Comparison of ENCODE assay signal across 28 cellular contexts in the genomic region with DNA sequence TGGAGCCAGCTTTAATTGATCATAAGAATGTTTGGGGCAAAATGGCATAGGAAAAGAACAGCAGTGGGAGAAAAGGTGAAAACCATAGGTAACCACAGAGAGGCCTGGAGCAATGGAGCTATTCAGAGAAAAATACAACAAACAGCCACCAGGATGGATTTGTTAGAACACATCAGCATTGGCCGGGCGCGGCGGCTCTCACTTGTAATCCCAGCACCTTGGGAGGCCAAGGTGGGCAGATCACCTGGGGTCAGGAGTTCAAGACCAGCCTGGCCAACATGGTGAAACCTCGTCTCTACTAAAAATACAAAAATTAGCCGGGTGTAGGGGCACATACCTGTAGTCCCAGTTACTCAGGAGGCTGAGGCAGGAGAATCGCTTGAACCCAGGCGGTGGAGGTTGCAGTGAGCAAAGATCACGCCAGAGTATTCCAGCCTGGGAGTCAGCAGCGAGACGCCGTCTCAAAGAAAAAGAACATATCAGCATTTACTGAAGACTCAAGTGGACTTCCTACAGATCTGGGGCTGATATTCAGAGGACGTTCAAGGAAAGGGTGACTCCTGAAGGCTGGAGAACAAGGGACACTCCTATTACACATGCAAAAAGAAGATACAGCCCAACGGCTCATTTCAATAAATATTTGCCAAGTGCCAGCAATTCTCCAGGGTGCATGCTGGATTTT.
"Had no signal": no experiment of that assay in that cellular context is flagged by ENCODE, and none has a peak within 500 bp of the region (broad histone marks: within the 10 kb centered on the region; RNA-seq: fewer than 3 reads in every experiment).

No MANE protein-coding gene starts in this region.

- H3K4me3 ChIP-seq: adrenal gland, ascending aorta, cardiac muscle cell, ovary, prostate gland, smooth muscle cell, thoracic aorta, uterus had no signal

- ATAC-seq: effector memory CD8-positive, alpha-beta T cell; esophagus mucosa; left cardiac atrium; left ventricle myocardium superior; naive thymus-derived CD4-positive, alpha-beta T cell; stimulated activated naive CD8-positive, alpha-beta T cell treated with anti-CD3 and anti-CD28 coated beads, Interleukin-15, Interleukin-2, amounts not matched to agents 100 U/mL and 50 U/mL, for 24 hours had no signal

- H3K27ac ChIP-seq: adrenal gland, ascending aorta, cardiac muscle cell, ovary, prostate gland, thoracic aorta, uterus had no signal

- H3K4me1 Mint-ChIP-seq: activated CD4-positive, alpha-beta memory T cell treated with anti-CD3 and anti-CD28 coated beads, Interleukin-2, amount 10 ng/mL, durations not matched to agents 7 days and 5 days; activated CD4-positive, alpha-beta T cell treated with anti-CD3 and anti-CD28 coated beads, Interleukin-2, amount 10 ng/mL, durations not matched to agents 7 days and 5 days had no signal

- H3K9me3 ChIP-seq: adrenal gland, ascending aorta, ovary, prostate gland, thoracic aorta, uterus had no signal

- H3K36me3 ChIP-seq: ovary, uterus had no signal

- H3K27me3 Mint-ChIP-seq: activated CD4-positive, alpha-beta memory T cell treated with anti-CD3 and anti-CD28 coated beads, Interleukin-2, amount 10 ng/mL, durations not matched to agents 7 days and 5 days; activated CD4-positive, alpha-beta T cell treated with anti-CD3 and anti-CD28 coated beads, Interleukin-2, amount 10 ng/mL, durations not matched to agents 7 days and 5 days; activated naive CD8-positive, alpha-beta T cell treated with anti-CD3 and anti-CD28 coated beads for 36 hours; brain; effector memory CD8-positive, alpha-beta T cell; naive thymus-derived CD4-positive, alpha-beta T cell had no signal

- H3K9me3 Mint-ChIP-seq: activated CD4-positive, alpha-beta memory T cell treated with anti-CD3 and anti-CD28 coated beads, Interleukin-2, amount 10 ng/mL, durations not matched to agents 7 days and 5 days; activated CD4-positive, alpha-beta T cell treated with anti-CD3 and anti-CD28 coated beads, Interleukin-2, amount 10 ng/mL, durations not matched to agents 7 days and 5 days; activated naive CD8-positive, alpha-beta T cell treated with anti-CD3 and anti-CD28 coated beads for 36 hours; brain; effector memory CD8-positive, alpha-beta T cell had no signal

- H3K4me3 Mint-ChIP-seq: activated CD4-positive, alpha-beta memory T cell treated with anti-CD3 and anti-CD28 coated beads, Interleukin-2, amount 10 ng/mL, durations not matched to agents 7 days and 5 days; activated CD4-positive, alpha-beta T cell treated with anti-CD3 and anti-CD28 coated beads, Interleukin-2, amount 10 ng/mL, durations not matched to agents 7 days and 5 days; activated naive CD8-positive, alpha-beta T cell treated with anti-CD3 and anti-CD28 coated beads for 36 hours; brain; effector memory CD8-positive, alpha-beta T cell; naive thymus-derived CD4-positive, alpha-beta T cell had no signal

- DNase-seq: activated CD4-positive, alpha-beta memory T cell treated with anti-CD3 and anti-CD28 coated beads, Interleukin-2, amount 10 ng/mL, durations not matched to agents 7 days and 5 days; activated CD4-positive, alpha-beta T cell treated with anti-CD3 and anti-CD28 coated beads for 1 hour; activated CD4-positive, alpha-beta T cell treated with anti-CD3 and anti-CD28 coated beads, Interleukin-2, amount 10 ng/mL, durations not matched to agents 7 days and 5 days; activated naive CD4-positive, alpha-beta T cell; activated naive CD8-positive, alpha-beta T cell treated with anti-CD3 and anti-CD28 coated beads for 36 hours; cerebellar nuclear complex; cortex of kidney; effector memory CD8-positive, alpha-beta T cell; hippocampal formation; left cardiac atrium; left ventricle myocardium superior; midbrain; naive thymus-derived CD4-positive, alpha-beta T cell; retina; stimulated activated CD4-positive, alpha-beta T cell treated with anti-CD3 and anti-CD28 coated beads, Interleukin-1b, Interleukin-23, amount 100 ng/mL, for 48 hours; stimulated activated naive CD8-positive, alpha-beta T cell treated with anti-CD3 and anti-CD28 coated beads, Interleukin-15, Interleukin-2, amounts not matched to agents 100 U/mL and 50 U/mL, for 24 hours; T-helper 2 cell; trophoblast cell; uterus had no signal

- H3K4me1 ChIP-seq: adrenal gland, ascending aorta, prostate gland, uterus had no signal

- H3K27ac Mint-ChIP-seq: activated CD4-positive, alpha-beta T cell treated with anti-CD3 and anti-CD28 coated beads, Interleukin-2, amount 10 ng/mL, durations not matched to agents 7 days and 5 days; activated naive CD8-positive, alpha-beta T cell treated with anti-CD3 and anti-CD28 coated beads for 36 hours; effector memory CD8-positive, alpha-beta T cell had no signal

- H3K27me3 ChIP-seq: adrenal gland, ascending aorta, cardiac muscle cell, ovary, uterus had no signal
